In genomic region chr11:41245184-41245583, GRCh38 we compare ENCODE assay signal across 13 cellular contexts.
"Had no signal": no experiment of that assay in that cellular context is flagged by ENCODE, and none has a peak within 500 bp of the region (broad histone marks: within the 10 kb centered on the region; RNA-seq: fewer than 3 reads in every experiment).

No MANE protein-coding gene starts in this region.

- H3K4me1 ChIP-seq: lower lobe of right lung, suprapubic skin, upper lobe of left lung had no signal

- H3K4me3 Mint-ChIP-seq: activated naive CD4-positive, alpha-beta T cell treated with anti-CD3 and anti-CD28 coated beads, Interleukin-2, amount 10 ng/mL, durations not matched to agents 7 days and 5 days had no signal

- H3K27me3 ChIP-seq: suprapubic skin, upper lobe of left lung had no signal

- ATAC-seq: esophagus mucosa; stimulated activated naive CD8-positive, alpha-beta T cell treated with anti-CD3 and anti-CD28 coated beads, Interleukin-15, Interleukin-2, amounts not matched to agents 100 U/mL and 50 U/mL, for 24 hours had no signal

- H3K36me3 Mint-ChIP-seq: activated naive CD4-positive, alpha-beta T cell treated with anti-CD3 and anti-CD28 coated beads, Interleukin-2, amount 10 ng/mL, durations not matched to agents 7 days and 5 days had no signal

- H3K27ac ChIP-seq: lower lobe of right lung, suprapubic skin, upper lobe of left lung had no signal

- DNase-seq: activated CD4-positive, alpha-beta T cell treated with anti-CD3 and anti-CD28 coated beads, Interleukin-2, amount 50 U/mL, for 4 hours; activated CD4-positive, CD25-positive, alpha-beta regulatory T cell treated with anti-CD3 and anti-CD28 coated beads, Interleukin-2, amount 50 U/mL, for 72 hours; activated naive CD4-positive, alpha-beta T cell treated with anti-CD3 and anti-CD28 coated beads, Interleukin-2, amount 10 ng/mL, durations not matched to agents 7 days and 5 days; activated T-cell treated with anti-CD3 and anti-CD28 coated beads for 4 hours; hippocampal formation; lower lobe of right lung; stimulated activated CD4-positive, alpha-beta T cell treated with anti-CD3 and anti-CD28 coated beads, Interleukin-4, amount 100 ng/mL, for 1 hour; stimulated activated naive CD8-positive, alpha-beta T cell treated with anti-CD3 and anti-CD28 coated beads, Interleukin-15, Interleukin-2, amounts not matched to agents 100 U/mL and 50 U/mL, for 24 hours; T-helper 1 cell; T1000 had no signal

- H3K27ac Mint-ChIP-seq: activated naive CD4-positive, alpha-beta T cell treated with anti-CD3 and anti-CD28 coated beads, Interleukin-2, amount 10 ng/mL, durations not matched to agents 7 days and 5 days had no signal

- H3K4me3 ChIP-seq: lower lobe of right lung, suprapubic skin, upper lobe of left lung had no signal

- H3K27me3 Mint-ChIP-seq: activated naive CD4-positive, alpha-beta T cell treated with anti-CD3 and anti-CD28 coated beads, Interleukin-2, amount 10 ng/mL, durations not matched to agents 7 days and 5 days had no signal

- H3K4me1 Mint-ChIP-seq: activated naive CD4-positive, alpha-beta T cell treated with anti-CD3 and anti-CD28 coated beads, Interleukin-2, amount 10 ng/mL, durations not matched to agents 7 days and 5 days had no signal

- H3K9me3 ChIP-seq: lower lobe of right lung, suprapubic skin, upper lobe of left lung had no signal

- H3K36me3 ChIP-seq: lower lobe of right lung, suprapubic skin, upper lobe of left lung had no signal
